Comparison of ENCODE assay signal across 11 cellular contexts in the genomic region with DNA sequence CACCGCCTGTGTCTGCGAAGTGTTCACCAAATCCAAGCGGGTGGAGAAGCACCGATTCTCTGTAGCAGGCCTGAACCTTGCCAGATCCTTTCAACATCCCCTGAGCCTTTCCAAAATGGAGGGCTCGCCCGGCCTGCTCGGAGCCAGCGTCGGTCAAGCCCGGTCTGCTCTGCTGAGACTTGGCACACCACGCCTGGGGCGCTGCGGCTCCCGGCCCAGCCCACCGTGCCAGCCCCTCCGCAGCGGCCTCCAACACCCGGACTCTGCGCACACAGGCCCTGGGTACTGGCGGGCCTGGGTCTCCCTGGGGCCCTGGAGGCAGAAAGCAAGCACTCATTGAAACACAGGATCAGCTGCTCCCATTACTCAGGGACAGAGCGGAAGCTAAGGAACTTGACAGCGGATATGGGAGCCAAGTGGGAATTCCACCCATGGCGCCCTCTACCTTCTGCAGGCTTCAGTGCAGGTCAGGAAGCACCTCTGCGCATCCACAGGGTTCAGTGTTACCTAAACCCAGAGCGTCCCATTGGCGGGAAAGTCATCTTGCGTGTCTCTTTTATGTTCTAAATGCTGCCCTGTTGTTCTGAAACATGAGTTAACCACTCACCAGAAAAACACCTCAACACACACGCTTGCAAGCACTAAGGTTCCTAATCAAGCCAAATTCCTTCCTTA.
DNase-seq lines count a peak whose midpoint lies in the region; ATAC-seq and TF ChIP-seq lines count a peak whose summit lies in the region.
"Had no signal": no experiment of that assay in that cellular context is flagged by ENCODE, and none has a peak within 500 bp of the region (broad histone marks: within the 10 kb centered on the region; RNA-seq: fewer than 3 reads in every experiment).

No MANE protein-coding gene starts in this region.

- no peak overlapping the region for H3K4me2 ChIP-seq in DND-41 (ENCODE audit: insufficient read depth, low read length)

- no peak overlapping the region for H3K27ac Mint-ChIP-seq in neural crest cell (ENCODE audit: unreplicated experiment)
- no peak overlapping the region for H3K27ac Mint-ChIP-seq in activated CD4-positive, alpha-beta memory T cell treated with anti-CD3 and anti-CD28 coated beads, Interleukin-2, amount 10 ng/mL, durations not matched to agents 7 days and 5 days

- DNase-seq in DND-41 (no peak), HT-29 (ENCODE audit: low spot score) (peak; percentile 21), coronary artery (ENCODE audit: low spot score) (no peak), neural crest cell (ENCODE audit: low read depth, low spot score) (no peak), NK-92 (lab: John Stamatoyannopoulos, UW; ENCODE audit: unreplicated experiment) (no peak), NCI-H128 (lab: John Stamatoyannopoulos, UW; ENCODE audit: unreplicated experiment) (no peak)
- no peak for DNase-seq in activated CD4-positive, alpha-beta memory T cell treated with anti-CD3 and anti-CD28 coated beads, Interleukin-2, amount 10 ng/mL, durations not matched to agents 7 days and 5 days
- DNase-seq: activated gamma-delta T cell, foreskin fibroblast, NCI-H1105 had no signal

- no peaks in the 10 kb centered on the region for H3K9me3 ChIP-seq in DND-41 (ENCODE audit: insufficient read depth, low read length, severe bottlenecking)

- POLR2A ChIA-PET in activated CD4-positive, alpha-beta memory T cell treated with anti-CD3 and anti-CD28 coated beads, Interleukin-2, amount 10 ng/mL, durations not matched to agents 7 days and 5 days (lab: Charles Lee): no interaction called here

- no peak overlapping the region for H3K9ac ChIP-seq in DND-41 (ENCODE audit: low read depth, low read length)

- H3K36me3 Mint-ChIP-seq in neural crest cell (ENCODE audit: low read depth): no peaks in the 10 kb centered on the region
- H3K36me3 Mint-ChIP-seq in activated CD4-positive, alpha-beta memory T cell treated with anti-CD3 and anti-CD28 coated beads, Interleukin-2, amount 10 ng/mL, durations not matched to agents 7 days and 5 days (ENCODE audit: low read depth): no peaks in the 10 kb centered on the region

- TF ChIP-seq CTCF in DND-41 (IDR thresholded peaks at IDR 0.05; ENCODE audit: borderline replicate concordance, extremely low read depth, low read length, poor library complexity, severe bottlenecking): peak; percentile 53
- no peak for TF ChIP-seq CTCF in coronary artery (IDR thresholded peaks at IDR 0.05)
- TF ChIP-seq CTCF in neural crest cell (conservative IDR thresholded peaks at IDR 0.05): peak; percentile 43

- H3K4me3 Mint-ChIP-seq in neural crest cell: no peak overlapping the region
- no peak overlapping the region for H3K4me3 Mint-ChIP-seq in activated CD4-positive, alpha-beta memory T cell treated with anti-CD3 and anti-CD28 coated beads, Interleukin-2, amount 10 ng/mL, durations not matched to agents 7 days and 5 days

- H3K4me3 ChIP-seq in DND-41 (ENCODE audit: low read depth in 1 of 2, low read length in 2 of 2) (no peak overlapping the region), coronary artery (peak overlapping the region; percentile 16)

- H3K27me3 Mint-ChIP-seq in neural crest cell (ENCODE audit: low read depth): no peaks in the 10 kb centered on the region
- H3K27me3 Mint-ChIP-seq in activated CD4-positive, alpha-beta memory T cell treated with anti-CD3 and anti-CD28 coated beads, Interleukin-2, amount 10 ng/mL, durations not matched to agents 7 days and 5 days: peaks cover 6% of the 10 kb centered on the region

- no peaks in the 10 kb centered on the region for H3K9me3 Mint-ChIP-seq in neural crest cell
- no peaks in the 10 kb centered on the region for H3K9me3 Mint-ChIP-seq in activated CD4-positive, alpha-beta memory T cell treated with anti-CD3 and anti-CD28 coated beads, Interleukin-2, amount 10 ng/mL, durations not matched to agents 7 days and 5 days

- CTCF ChIA-PET in activated CD4-positive, alpha-beta memory T cell treated with anti-CD3 and anti-CD28 coated beads, Interleukin-2, amount 10 ng/mL, durations not matched to agents 7 days and 5 days (lab: Charles Lee): no interaction called here

- H3K27me3 ChIP-seq in DND-41 (ENCODE audit: insufficient read depth, low read length, poor library complexity): peaks cover 3% of the 10 kb centered on the region

- no peak overlapping the region for H2AFZ ChIP-seq in DND-41 (ENCODE audit: low read depth, low read length)

- H3K79me2 ChIP-seq in DND-41 (ENCODE audit: insufficient read depth, low read length): no peaks in the 10 kb centered on the region

- H4K20me1 ChIP-seq in DND-41 (ENCODE audit: insufficient read depth, low read length): no peaks in the 10 kb centered on the region

- ATAC-seq in DND-41 (ENCODE audit: insufficient read depth, low read depth) (no peak), GM21423 (IDR thresholded peaks at IDR 0.05; ENCODE audit: unreplicated experiment) (no peak)

- H3K27ac ChIP-seq in DND-41 (ENCODE audit: low read length) (no peak overlapping the region), coronary artery (peak overlapping the region in 1 of 2 donors; percentile 69)

- no peaks in the 10 kb centered on the region for H3K4me1 ChIP-seq in DND-41 (ENCODE audit: insufficient read depth, low read length)

- H3K36me3 ChIP-seq in DND-41 (ENCODE audit: insufficient read depth, low read length): no peaks in the 10 kb centered on the region

- peaks cover 16% of the 10 kb centered on the region for H3K4me1 Mint-ChIP-seq in neural crest cell
- no peaks in the 10 kb centered on the region for H3K4me1 Mint-ChIP-seq in activated CD4-positive, alpha-beta memory T cell treated with anti-CD3 and anti-CD28 coated beads, Interleukin-2, amount 10 ng/mL, durations not matched to agents 7 days and 5 days
